Comparison of ENCODE assay signal across 18 cellular contexts in genomic region chr14:30450620-30451019, GRCh38.
DNase-seq lines count a peak whose midpoint lies in the region; ATAC-seq and TF ChIP-seq lines count a peak whose summit lies in the region.
"Had no signal": no experiment of that assay in that cellular context is flagged by ENCODE, and none has a peak within 500 bp of the region (broad histone marks: within the 10 kb centered on the region; RNA-seq: fewer than 3 reads in every experiment).

No MANE protein-coding gene starts in this region.

- in situ Hi-C loops in gastrocnemius medialis (cut with MboI; ENCODE audit: low sequenced_read_pairs in 4 of 4), result no loop called here
- in situ Hi-C loops in ACHN (cut with HindIII; ENCODE audit: low pct_ligation_motif_present, low pct_unique_long_range_greater_than_20kb, low sequenced_read_pairs), result no loop called here

- no peaks in the 10 kb centered on the region for H3K9me3 Mint-ChIP-seq in neural progenitor cell
- H3K9me3 Mint-ChIP-seq: activated B cell treated with CpG ODN at 0.5 μM for 24 hours had no signal

- no peaks in the 10 kb centered on the region for H4K20me1 ChIP-seq in neural progenitor cell (ENCODE audit: low read depth)
- H4K20me1 ChIP-seq: BLaER1 had no signal

- no peaks in the 10 kb centered on the region for H3K36me3 Mint-ChIP-seq in neural progenitor cell

- H3K27ac ChIP-seq in gastrocnemius medialis (no peak overlapping the region), neural progenitor cell (no peak overlapping the region)
- H3K27ac ChIP-seq: BLaER1, KMS-11, parathyroid adenoma, upper lobe of left lung had no signal

- no peak for TF ChIP-seq POLR2A in gastrocnemius medialis (IDR thresholded peaks at IDR 0.05)

- H3K27me3 ChIP-seq in gastrocnemius medialis, result no peaks in the 10 kb centered on the region
- H3K27me3 ChIP-seq in neural progenitor cell, result no peaks in the 10 kb centered on the region
- H3K27me3 ChIP-seq: BLaER1, upper lobe of left lung had no signal

- no peak overlapping the region for H3K27ac Mint-ChIP-seq in neural progenitor cell
- H3K27ac Mint-ChIP-seq: activated B cell treated with CpG ODN at 0.5 μM for 24 hours had no signal

- H3K4me1 ChIP-seq in gastrocnemius medialis (peaks cover 5 to 15% of the 10 kb centered on the region in 2 donors), neural progenitor cell (peaks cover 35% of the 10 kb centered on the region)
- H3K4me1 ChIP-seq: BLaER1, parathyroid adenoma, upper lobe of left lung had no signal

- H2AFZ ChIP-seq in neural progenitor cell (replicated peaks), result no peak overlapping the region
- H2AFZ ChIP-seq: parathyroid adenoma had no signal

- no peaks in the 10 kb centered on the region for H3K79me2 ChIP-seq in neural progenitor cell (ENCODE audit: low read depth)
- H3K79me2 ChIP-seq: parathyroid adenoma had no signal

- peaks cover 20% of the 10 kb centered on the region for H3K4me1 Mint-ChIP-seq in neural progenitor cell
- H3K4me1 Mint-ChIP-seq: activated B cell treated with CpG ODN at 0.5 μM for 24 hours had no signal

- no peak overlapping the region for H3K4me2 ChIP-seq in neural progenitor cell
- H3K4me2 ChIP-seq: BLaER1, KMS-11 had no signal

- H3K9me3 ChIP-seq in gastrocnemius medialis (no peaks in the 10 kb centered on the region), neural progenitor cell (ENCODE audit: low read depth) (no peaks in the 10 kb centered on the region)
- H3K9me3 ChIP-seq: BLaER1, upper lobe of left lung had no signal

- H3K4me3 ChIP-seq in gastrocnemius medialis (no peak overlapping the region), neural progenitor cell (no peak overlapping the region)
- H3K4me3 ChIP-seq: BLaER1, upper lobe of left lung had no signal

- intact Hi-C loops in left ventricle myocardium superior (cut with micrococcal nuclease), result no loop called here
- intact Hi-C loops in gastrocnemius medialis (cut with DNase I; ENCODE audit: low total_unique reads), result no loop called here

- peaks cover 8% of the 10 kb centered on the region for H3F3A ChIP-seq in neural progenitor cell (ENCODE audit: low read depth)

- H3K27me3 Mint-ChIP-seq in neural progenitor cell (ENCODE audit: insufficient read depth, low read depth), result peaks cover 9% of the 10 kb centered on the region
- H3K27me3 Mint-ChIP-seq: activated B cell treated with CpG ODN at 0.5 μM for 24 hours had no signal

- ATAC-seq in left ventricle myocardium superior, result peak; percentile 97
- ATAC-seq in gastrocnemius medialis, result peak; percentile 84 to 89
- ATAC-seq: stimulated activated naive CD8-positive, alpha-beta T cell treated with anti-CD3 and anti-CD28 coated beads, Interleukin-15, Interleukin-2, amounts not matched to agents 100 U/mL and 50 U/mL, for 24 hours had no signal

- H3K4me3 Mint-ChIP-seq in neural progenitor cell, result no peak overlapping the region
- H3K4me3 Mint-ChIP-seq: activated B cell treated with CpG ODN at 0.5 μM for 24 hours had no signal

- H3K36me3 ChIP-seq in gastrocnemius medialis (no peaks in the 10 kb centered on the region), neural progenitor cell (no peaks in the 10 kb centered on the region)
- H3K36me3 ChIP-seq: BLaER1, upper lobe of left lung had no signal

- TF ChIP-seq CTCF in gastrocnemius medialis (IDR thresholded peaks at IDR 0.05 in 4 of 5, conservative IDR thresholded peaks at IDR 0.05 in 1 of 5) (no peak), neural progenitor cell (IDR thresholded peaks at IDR 0.05) (no peak)

- H3K9ac ChIP-seq in neural progenitor cell, result no peak overlapping the region
- H3K9ac ChIP-seq: BLaER1, KMS-11, parathyroid adenoma had no signal

- DNase-seq in NCI-H146 (lab: John Stamatoyannopoulos, UW) (peak; percentile 65), astrocyte of the hippocampus (ENCODE audit: low read depth, low spot score) (peak; percentile 48), left ventricle myocardium superior (no peak), gastrocnemius medialis (peak in 1 of 2 donors; percentile 15), ACHN (no peak), neural progenitor cell (ENCODE audit: low spot score) (no peak), EL (no peak), GDM1 (lab: John Stamatoyannopoulos, UW) (no peak)
- DNase-seq: activated B cell treated with CpG ODN at 0.5 μM for 24 hours; DMS 273 treated with DMSO at 0.1 percent for 48 hours; GOT3; NCI-H446; SHP77 treated with DMSO at 0.1 percent for 48 hours; stimulated activated naive CD8-positive, alpha-beta T cell treated with anti-CD3 and anti-CD28 coated beads, Interleukin-15, Interleukin-2, amounts not matched to agents 100 U/mL and 50 U/mL, for 24 hours; upper lobe of left lung had no signal

Comparison
In these comparisons a context has a peak if more than half of its experiments do, and no peak if none do; other contexts are left out.
1. DNase-seq: peak in NCI-H146 (single experiment) and astrocyte of the hippocampus (single experiment); none in left ventricle myocardium superior (single experiment), ACHN (single experiment), neural progenitor cell (single experiment), EL (single experiment) and GDM1 (single experiment).